In genomic region chr14:94077823-94078222, GRCh38 we compare ENCODE assay signal across 10 cellular contexts. TPM values are rescaled to one million over a fixed set of nuclear protein-coding genes. Genes with fewer than 3 reads are reported as not detected.
DNase-seq lines count a peak whose midpoint lies in the region; ATAC-seq and TF ChIP-seq lines count a peak whose summit lies in the region.
"Had no signal": no experiment of that assay in that cellular context is flagged by ENCODE, and none has a peak within 500 bp of the region (broad histone marks: within the 10 kb centered on the region; RNA-seq: fewer than 3 reads in every experiment).

No MANE protein-coding gene starts in this region.

- peaks cover 15% of the 10 kb centered on the region for H3K9me3 Mint-ChIP-seq in activated naive CD4-positive, alpha-beta T cell treated with anti-CD3 and anti-CD28 coated beads, Interleukin-2, amount 10 ng/mL, durations not matched to agents 7 days and 5 days
- H3K9me3 Mint-ChIP-seq in activated naive CD4-positive, alpha-beta T cell treated with anti-CD3 and anti-CD28 coated beads, Interleukin-2, amount 50 U/mL, for 72 hours = peaks cover 0 to 11% of the 10 kb centered on the region in 2 donors
- H3K9me3 Mint-ChIP-seq in activated naive CD8-positive, alpha-beta T cell treated with anti-CD3 and anti-CD28 coated beads, Interleukin-2, amount 10 ng/mL, durations not matched to agents 7 days and 5 days = peaks cover 14% of the 10 kb centered on the region
- peaks cover 8% of the 10 kb centered on the region for H3K9me3 Mint-ChIP-seq in memory B cell

- H3K27ac Mint-ChIP-seq in activated naive CD4-positive, alpha-beta T cell treated with anti-CD3 and anti-CD28 coated beads, Interleukin-2, amount 10 ng/mL, durations not matched to agents 7 days and 5 days = no peak overlapping the region
- peak overlapping the region in 1 of 2 donors; percentile 99 for H3K27ac Mint-ChIP-seq in activated naive CD4-positive, alpha-beta T cell treated with anti-CD3 and anti-CD28 coated beads, Interleukin-2, amount 50 U/mL, for 72 hours
- no peak overlapping the region for H3K27ac Mint-ChIP-seq in activated naive CD8-positive, alpha-beta T cell treated with anti-CD3 and anti-CD28 coated beads, Interleukin-2, amount 10 ng/mL, durations not matched to agents 7 days and 5 days
- H3K27ac Mint-ChIP-seq in memory B cell = no peak overlapping the region

- H3K27me3 ChIP-seq in tibial artery = no peaks in the 10 kb centered on the region
- H3K27me3 ChIP-seq in esophagus squamous epithelium = no peaks in the 10 kb centered on the region

- CTCF ChIA-PET in activated naive CD4-positive, alpha-beta T cell treated with anti-CD3 and anti-CD28 coated beads, Interleukin-2, amount 10 ng/mL, durations not matched to agents 7 days and 5 days (lab: Charles Lee) = interaction anchor here (2.0 kb wide), 1 partner anchor 21 kb away, joined by 5 read pairs; no protein-coding TSS in a partner anchor

- POLR2A ChIA-PET in activated naive CD8-positive, alpha-beta T cell treated with anti-CD3 and anti-CD28 coated beads, Interleukin-2, amount 10 ng/mL, durations not matched to agents 7 days and 5 days (lab: Charles Lee) = interaction anchor here (4.3 kb wide), 1 partner anchor 20 kb away, joined by 26 read pairs; no protein-coding TSS in a partner anchor

- TF ChIP-seq POLR2A in esophagus squamous epithelium (IDR thresholded peaks at IDR 0.05) = no peak

- peaks cover 0 to 11% (median 4%) of the 10 kb centered on the region in 3 donors for H3K9me3 ChIP-seq in tibial artery
- H3K9me3 ChIP-seq in esophagus squamous epithelium = peaks cover 0 to 8% (median 6%) of the 10 kb centered on the region in 3 donors

- 71 to 78% methylated on average over 5 of the region's 5 CpGs for WGBS in esophagus squamous epithelium, 2 donors

- H3K4me3 ChIP-seq in tibial artery (peak overlapping the region; percentile 83 to 92), esophagus squamous epithelium (peak overlapping the region in 2 of 4 donors; percentile 69 to 99)
- H3K4me3 ChIP-seq: PC-9 had no signal

- ATAC-seq in activated naive CD4-positive, alpha-beta T cell treated with anti-CD3 and anti-CD28 coated beads, Interleukin-2, amount 50 U/mL, for 72 hours = no peak
- ATAC-seq in activated naive CD8-positive, alpha-beta T cell treated with anti-CD3 and anti-CD28 coated beads, Interleukin-2, amount 10 ng/mL, durations not matched to agents 7 days and 5 days (ENCODE audit: low read depth) = no peak
- ATAC-seq in memory B cell (ENCODE audit: low read depth) (no peak), GM21360 (IDR thresholded peaks at IDR 0.05; ENCODE audit: unreplicated experiment) (no peak)

- H3K4me3 Mint-ChIP-seq in activated naive CD4-positive, alpha-beta T cell treated with anti-CD3 and anti-CD28 coated beads, Interleukin-2, amount 10 ng/mL, durations not matched to agents 7 days and 5 days = peak overlapping the region; percentile 97
- peak overlapping the region; percentile 99 for H3K4me3 Mint-ChIP-seq in activated naive CD8-positive, alpha-beta T cell treated with anti-CD3 and anti-CD28 coated beads, Interleukin-2, amount 10 ng/mL, durations not matched to agents 7 days and 5 days
- H3K4me3 Mint-ChIP-seq in memory B cell = peak overlapping the region; percentile 99

- H3K4me1 ChIP-seq in tibial artery = peaks cover 0 to 49% (median 31%) of the 10 kb centered on the region in 4 donors
- peaks cover 17 to 63% (median 42%) of the 10 kb centered on the region in 3 donors for H3K4me1 ChIP-seq in esophagus squamous epithelium

- no peaks in the 10 kb centered on the region for H3K27me3 Mint-ChIP-seq in activated naive CD4-positive, alpha-beta T cell treated with anti-CD3 and anti-CD28 coated beads, Interleukin-2, amount 10 ng/mL, durations not matched to agents 7 days and 5 days
- no peaks in the 10 kb centered on the region for H3K27me3 Mint-ChIP-seq in activated naive CD8-positive, alpha-beta T cell treated with anti-CD3 and anti-CD28 coated beads, Interleukin-2, amount 10 ng/mL, durations not matched to agents 7 days and 5 days
- no peaks in the 10 kb centered on the region for H3K27me3 Mint-ChIP-seq in memory B cell

- intact Hi-C loops in tibial artery (cut with DNase I; ENCODE audit: low total_unique reads) (no loop called here), esophagus squamous epithelium (cut with DNase I) (no loop called here)

- TF ChIP-seq CTCF in tibial artery (IDR thresholded peaks at IDR 0.05) (no peak), esophagus squamous epithelium (IDR thresholded peaks at IDR 0.05) (no peak)

- H3K4me1 Mint-ChIP-seq in activated naive CD4-positive, alpha-beta T cell treated with anti-CD3 and anti-CD28 coated beads, Interleukin-2, amount 10 ng/mL, durations not matched to agents 7 days and 5 days = peaks cover 68% of the 10 kb centered on the region
- peaks cover 40% of the 10 kb centered on the region for H3K4me1 Mint-ChIP-seq in activated naive CD8-positive, alpha-beta T cell treated with anti-CD3 and anti-CD28 coated beads, Interleukin-2, amount 10 ng/mL, durations not matched to agents 7 days and 5 days
- H3K4me1 Mint-ChIP-seq in memory B cell = peaks cover 30% of the 10 kb centered on the region

- no peak overlapping the region for H3K27ac ChIP-seq in tibial artery
- H3K27ac ChIP-seq in esophagus squamous epithelium = peak overlapping the region in 1 of 4 donors; percentile 96
- H3K27ac ChIP-seq: PC-9 had no signal

- DNase-seq in activated naive CD4-positive, alpha-beta T cell treated with anti-CD3 and anti-CD28 coated beads, Interleukin-2, amount 10 ng/mL, durations not matched to agents 7 days and 5 days = no peak
- no peak for DNase-seq in activated naive CD4-positive, alpha-beta T cell treated with anti-CD3 and anti-CD28 coated beads, Interleukin-2, amount 50 U/mL, for 72 hours (ENCODE audit: low spot score in 2 of 2)
- no peak for DNase-seq in activated naive CD8-positive, alpha-beta T cell treated with anti-CD3 and anti-CD28 coated beads, Interleukin-2, amount 10 ng/mL, durations not matched to agents 7 days and 5 days
- DNase-seq in memory B cell (ENCODE audit: low spot score in 2 of 2) (no peak), tibial artery (no peak), GF-D8 (lab: John Stamatoyannopoulos, UW) (no peak), esophagus squamous epithelium (lab: John Stamatoyannopoulos, UW) (no peak)
- DNase-seq: PC-9; stimulated activated CD4-positive, alpha-beta T cell treated with anti-CD3 and anti-CD28 coated beads, Interleukin-4, amount 100 ng/mL, for 1 hour had no signal

- peaks cover 71% of the 10 kb centered on the region for H3K36me3 Mint-ChIP-seq in activated naive CD4-positive, alpha-beta T cell treated with anti-CD3 and anti-CD28 coated beads, Interleukin-2, amount 10 ng/mL, durations not matched to agents 7 days and 5 days
- H3K36me3 Mint-ChIP-seq in activated naive CD4-positive, alpha-beta T cell treated with anti-CD3 and anti-CD28 coated beads, Interleukin-2, amount 50 U/mL, for 72 hours = peaks cover 53 to 70% of the 10 kb centered on the region in 2 donors
- peaks cover 59% of the 10 kb centered on the region for H3K36me3 Mint-ChIP-seq in activated naive CD8-positive, alpha-beta T cell treated with anti-CD3 and anti-CD28 coated beads, Interleukin-2, amount 10 ng/mL, durations not matched to agents 7 days and 5 days
- peaks cover 34% of the 10 kb centered on the region for H3K36me3 Mint-ChIP-seq in memory B cell

- H3K36me3 ChIP-seq in tibial artery (peaks cover 19 to 44% (median 30%) of the 10 kb centered on the region in 3 donors), esophagus squamous epithelium (peaks cover 0 to 44% (median 3%) of the 10 kb centered on the region in 3 donors)

RNA-seq across cellular contexts. Expression of gene DDX24, which starts 3.2 kb away (rescaled TPM):
- total RNA-seq in activated naive CD4-positive, alpha-beta T cell treated with anti-CD3 and anti-CD28 coated beads, Interleukin-2, amount 50 U/mL, for 72 hours = 100 to 1,000 TPM; 182 to 210 TPM
- total RNA-seq in activated naive CD8-positive, alpha-beta T cell treated with anti-CD3 and anti-CD28 coated beads, Interleukin-2, amount 10 ng/mL, durations not matched to agents 7 days and 5 days = 100 to 1,000 TPM; 232 to 237 TPM
- total RNA-seq in esophagus squamous epithelium = 100 to 1,000 TPM in 1 of 4 donors, 10 to 100 TPM in 3; 63.9 to 114 (median 71.9) TPM

RNA-seq across cellular contexts. Expression of gene IFI27L1, which starts 3.3 kb away (rescaled TPM):
- 10 to 100 TPM; 48.0 to 51.4 TPM for total RNA-seq in activated naive CD4-positive, alpha-beta T cell treated with anti-CD3 and anti-CD28 coated beads, Interleukin-2, amount 50 U/mL, for 72 hours
- total RNA-seq in activated naive CD8-positive, alpha-beta T cell treated with anti-CD3 and anti-CD28 coated beads, Interleukin-2, amount 10 ng/mL, durations not matched to agents 7 days and 5 days = 10 to 100 TPM; 36.1 to 39.8 TPM
- total RNA-seq in esophagus squamous epithelium = 10 to 100 TPM in 1 of 4 donors, 1 to 10 TPM in 3; 1.9 to 12.5 (median 8.6) TPM

RNA-seq across cellular contexts. Expression of gene IFI27, which starts 32.7 kb away (rescaled TPM):
- 1 to 10 TPM; 2.5 to 3.0 TPM for total RNA-seq in activated naive CD4-positive, alpha-beta T cell treated with anti-CD3 and anti-CD28 coated beads, Interleukin-2, amount 50 U/mL, for 72 hours
- total RNA-seq in activated naive CD8-positive, alpha-beta T cell treated with anti-CD3 and anti-CD28 coated beads, Interleukin-2, amount 10 ng/mL, durations not matched to agents 7 days and 5 days = 100 to 1,000 TPM; 237 to 274 TPM
- total RNA-seq in esophagus squamous epithelium = 100 to 1,000 TPM in 3 of 4 donors, 10 to 100 TPM in 1; 39.5 to 958 (median 291) TPM

RNA-seq across cellular contexts. Expression of gene IFI27L2, which starts 51.6 kb away (rescaled TPM):
- total RNA-seq in activated naive CD4-positive, alpha-beta T cell treated with anti-CD3 and anti-CD28 coated beads, Interleukin-2, amount 50 U/mL, for 72 hours = 10 to 100 TPM; 67.3 to 67.8 TPM
- 10 to 100 TPM; 76.4 to 77.9 TPM for total RNA-seq in activated naive CD8-positive, alpha-beta T cell treated with anti-CD3 and anti-CD28 coated beads, Interleukin-2, amount 10 ng/mL, durations not matched to agents 7 days and 5 days
- 10 to 100 TPM; 50.6 to 97.1 (median 66.0) TPM for total RNA-seq in esophagus squamous epithelium

RNA-seq across cellular contexts. Expression of gene OTUB2, which starts 51.7 kb away (rescaled TPM):
- 1 to 10 TPM; 1.2 to 2.3 TPM for total RNA-seq in activated naive CD4-positive, alpha-beta T cell treated with anti-CD3 and anti-CD28 coated beads, Interleukin-2, amount 50 U/mL, for 72 hours
- total RNA-seq in activated naive CD8-positive, alpha-beta T cell treated with anti-CD3 and anti-CD28 coated beads, Interleukin-2, amount 10 ng/mL, durations not matched to agents 7 days and 5 days = under 1 TPM; 0.47 to 0.60 TPM
- 10 to 100 TPM in 1 of 4 donors, 1 to 10 TPM in 3; 2.1 to 10.3 (median 7.4) TPM for total RNA-seq in esophagus squamous epithelium

Comparison
In these comparisons a context has a peak if more than half of its experiments do, and no peak if none do; other contexts are left out.
1. RNA of gene IFI27, which starts 32.7 kb away (total RNA-seq): 39.5 to 958 TPM in esophagus squamous epithelium and 237 to 274 TPM in activated naive CD8-positive, alpha-beta T cell treated with anti-CD3 and anti-CD28 coated beads, Interleukin-2, amount 10 ng/mL, durations not matched to agents 7 days and 5 days; 2.5 to 3.0 TPM in activated naive CD4-positive, alpha-beta T cell treated with anti-CD3 and anti-CD28 coated beads, Interleukin-2, amount 50 U/mL, for 72 hours; every median in the first group is over 10 times any median in the second.
2. Peak in every context shown above with its lines, with median percentiles within 50 percentile points of each other: H3K4me3 Mint-ChIP-seq.